22 cellular contexts compared by ENCODE assay signal in genomic region chr2:16329421-16329820, GRCh38.
DNase-seq lines count a peak whose midpoint lies in the region; ATAC-seq, FAIRE-seq and TF ChIP-seq lines count a peak whose summit lies in the region.
"Had no signal": no experiment of that assay in that cellular context is flagged by ENCODE, and none has a peak within 500 bp of the region (broad histone marks: within the 10 kb centered on the region; RNA-seq: fewer than 3 reads in every experiment).

No MANE protein-coding gene starts in this region.

- no peaks in the 10 kb centered on the region for H3K36me3 ChIP-seq in HepG2 (replicated peaks in 1 of 2; ENCODE audit: control insufficient read depth in 1 of 2, insufficient read depth in 2 of 2, low read length in 2 of 2)
- no peaks in the 10 kb centered on the region for H3K36me3 ChIP-seq in right lobe of liver
- H3K36me3 ChIP-seq in neural progenitor cell = no peaks in the 10 kb centered on the region

- no peaks in the 10 kb centered on the region for H3K79me2 ChIP-seq in HepG2 (ENCODE audit: insufficient read depth, low read length)
- no peaks in the 10 kb centered on the region for H3K79me2 ChIP-seq in neural progenitor cell (ENCODE audit: low read depth)

- TF ChIP-seq RAD21 in HepG2 (CRISPR knock-in tag; IDR thresholded peaks at IDR 0.05) = no peak

- POLR2A ChIA-PET in HepG2 (lab: Yijun Ruan, JAX) = interaction anchor here (1.7 kb wide), 1 partner anchor 96 kb away, joined by 6 read pairs; no protein-coding TSS in a partner anchor

- in situ Hi-C loops in HepG2 (cut with HindIII; ENCODE audit: extremely low pct_ligation_motif_present, low pct_unique_long_range_greater_than_20kb) (no loop called here), KBM-7 (cut with MboI; ENCODE audit: low pct_unique_long_range_greater_than_20kb, low sequenced_read_pairs) (no loop called here)

- H3K27ac ChIP-seq in HepG2 (ENCODE audit: extremely low read length, insufficient read depth, low read length) (no peak overlapping the region), right lobe of liver (no peak overlapping the region), neural progenitor cell (peak overlapping the region; percentile 98)

- H3K4me2 ChIP-seq in HepG2 (ENCODE audit: low read depth, low read length) (peak overlapping the region; percentile 64), neural progenitor cell (peak overlapping the region; percentile 58)

- H3F3A ChIP-seq in neural progenitor cell (ENCODE audit: low read depth) = peaks cover 38% of the 10 kb centered on the region

- H3K9ac ChIP-seq in HepG2 (ENCODE audit: insufficient read depth, low read depth, low read length) = no peak overlapping the region
- no peak overlapping the region for H3K9ac ChIP-seq in neural progenitor cell

- BruUV-seq in HepG2 (replicated peaks; lab: Mats Ljungman, UMichigan) = no TSS peak

- TF ChIP-seq EP300 in HepG2 (IDR thresholded peaks at IDR 0.05; ENCODE audit: low read depth in 2 of 2, low read length in 2 of 2) = no peak
- TF ChIP-seq EP300 in HepG2 (CRISPR knock-in tag; IDR thresholded peaks at IDR 0.05; ENCODE audit: borderline replicate concordance) = no peak

- H3K27me3 ChIP-seq in HepG2 (ENCODE audit: control insufficient read depth in 1 of 2, insufficient read depth in 2 of 2, low read length in 2 of 2) (peaks cover 0 to 6% of the 10 kb centered on the region in 2 experiments; a peak in 3 of 5 replicates), right lobe of liver (no peaks in the 10 kb centered on the region), neural progenitor cell (no peaks in the 10 kb centered on the region)

- H3K4me3 ChIP-seq in HepG2 (replicated peaks in 1 of 3; ENCODE audit: insufficient read depth in 1 of 3, low read depth in 2 of 3, low read length in 3 of 3) (no peak overlapping the region), right lobe of liver (no peak overlapping the region), neural progenitor cell (no peak overlapping the region)

- CTCF ChIA-PET in HepG2 (lab: Yijun Ruan, JAX; ENCODE audit: low intra/inter-chr PET ratio, low total read pairs) = no interaction called here

- TF ChIP-seq CTCF in HepG2 (CRISPR knock-in tag; IDR thresholded peaks at IDR 0.05) (no peak), right lobe of liver (IDR thresholded peaks at IDR 0.05) (no peak), glutamatergic neuron (IDR thresholded peaks at IDR 0.05; ENCODE audit: partially characterized antibody, unreplicated experiment) (no peak), neural progenitor cell (IDR thresholded peaks at IDR 0.05) (no peak)

- H3K27me3 Mint-ChIP-seq in glutamatergic neuron (ENCODE audit: unreplicated experiment) (peaks cover 2% of the 10 kb centered on the region), neural progenitor cell (ENCODE audit: insufficient read depth, low read depth) (peaks cover 2% of the 10 kb centered on the region)

- 95% methylated on average over 7 of the region's 7 CpGs for WGBS in HepG2 (ENCODE audit: low lambda C conversion rate)
- WGBS in right lobe of liver (ENCODE audit: insufficient coverage, low coverage, low lambda C conversion rate, missing lambda C conversion rate) = 94% methylated on average over 7 of the region's 7 CpGs

- peaks cover 42% of the 10 kb centered on the region for H3K4me1 Mint-ChIP-seq in glutamatergic neuron (ENCODE audit: low read depth, unreplicated experiment)
- peaks cover 82% of the 10 kb centered on the region for H3K4me1 Mint-ChIP-seq in neural progenitor cell
- H3K4me1 Mint-ChIP-seq: CD8-positive, alpha-beta memory T cell had no signal

- no peak for FAIRE-seq in HepG2 (lab: Jason Lieb, UNC)
- FAIRE-seq: D721Med, GM18507, GM19239 had no signal

- H3K9me3 Mint-ChIP-seq in glutamatergic neuron (ENCODE audit: unreplicated experiment) = peaks cover 6% of the 10 kb centered on the region
- no peaks in the 10 kb centered on the region for H3K9me3 Mint-ChIP-seq in neural progenitor cell

- no peak overlapping the region for H2AFZ ChIP-seq in HepG2 (ENCODE audit: low read length)
- H2AFZ ChIP-seq in neural progenitor cell (replicated peaks) = peak overlapping the region; percentile 13

- intact Hi-C loops in HepG2 (cut with micrococcal nuclease; ENCODE audit: unreplicated experiment) = no loop called here
- intact Hi-C loops in right lobe of liver (cut with DNase I) = no loop called here

- TF ChIP-seq POLR2A in HepG2 (IDR thresholded peaks at IDR 0.05; ENCODE audit: insufficient read depth in 1 of 2, low read depth in 2 of 2, low read length in 2 of 2) (no peak), right lobe of liver (IDR thresholded peaks at IDR 0.05) (no peak)

- peaks cover 20% of the 10 kb centered on the region for H3K4me1 ChIP-seq in HepG2 (ENCODE audit: insufficient read depth, low read length)
- no peaks in the 10 kb centered on the region for H3K4me1 ChIP-seq in right lobe of liver
- peaks cover 67% of the 10 kb centered on the region for H3K4me1 ChIP-seq in neural progenitor cell

- peak overlapping the region; percentile 44 for H3K4me3 Mint-ChIP-seq in glutamatergic neuron (ENCODE audit: unreplicated experiment)
- peak overlapping the region; percentile 65 for H3K4me3 Mint-ChIP-seq in neural progenitor cell
- H3K4me3 Mint-ChIP-seq: CD8-positive, alpha-beta memory T cell had no signal

- H3K36me3 Mint-ChIP-seq in glutamatergic neuron (ENCODE audit: unreplicated experiment) (peaks cover 9% of the 10 kb centered on the region), neural progenitor cell (no peaks in the 10 kb centered on the region)
- H3K36me3 Mint-ChIP-seq: CD8-positive, alpha-beta memory T cell had no signal

- no peak for ATAC-seq in HepG2
- ATAC-seq in right lobe of liver = no peak
- ATAC-seq in GM18868 (IDR thresholded peaks at IDR 0.05; ENCODE audit: unreplicated experiment) = no peak
- ATAC-seq: Right ventricle myocardium inferior had no signal

- DNase-seq in HepG2 (ENCODE audit: low spot score) (no peak), right lobe of liver (no peak), glutamatergic neuron (no peak), neural progenitor cell (ENCODE audit: low spot score) (peak; percentile 6), KBM-7 (no peak), islet precursor cell (no peak)
- DNase-seq: 8988T; C1 segment of cervical spinal cord; CD8-positive, alpha-beta memory T cell; DMS53; GDM1; IMR-90; NCI-H1105 treated with DMSO at 0.1 percent for 48 hours; NCI-H2029 treated with DMSO at 0.1 percent for 48 hours; NCI-H345; NCI-H524; NCI-H82 had no signal

- H3K27ac Mint-ChIP-seq in glutamatergic neuron (ENCODE audit: unreplicated experiment) (peak overlapping the region; percentile 80), neural progenitor cell (peak overlapping the region; percentile 87)
- H3K27ac Mint-ChIP-seq: CD8-positive, alpha-beta memory T cell had no signal

- H3K9me3 ChIP-seq in HepG2 (ENCODE audit: low read length) (no peaks in the 10 kb centered on the region), right lobe of liver (no peaks in the 10 kb centered on the region), neural progenitor cell (ENCODE audit: low read depth) (no peaks in the 10 kb centered on the region)

- no peaks in the 10 kb centered on the region for H4K20me1 ChIP-seq in HepG2 (ENCODE audit: insufficient read depth, low read length)
- H4K20me1 ChIP-seq in neural progenitor cell (ENCODE audit: low read depth) = no peaks in the 10 kb centered on the region

TF ChIP-seq in HepG2, 621 proteins besides CTCF, POLR2A, EP300 and RAD21 (continues in another document):
- TF ChIP-seq ZNF160 (CRISPR knock-in tag; IDR thresholded peaks at IDR 0.05) (no peak), ZNF543 (CRISPR knock-in tag; IDR thresholded peaks at IDR 0.05) (no peak), FOSL2 (CRISPR knock-in tag; IDR thresholded peaks at IDR 0.05) (no peak), NBN (conservative IDR thresholded peaks at IDR 0.05) (no peak), TBL1XR1 (IDR thresholded peaks at IDR 0.05; ENCODE audit: borderline replicate concordance, low read length, partially characterized antibody) (no peak), ZFP36L1 (CRISPR knock-in tag; IDR thresholded peaks at IDR 0.05) (no peak), FOXM1 (CRISPR knock-in tag; IDR thresholded peaks at IDR 0.05) (no peak), ZBTB14 (CRISPR knock-in tag; IDR thresholded peaks at IDR 0.05) (no peak), ZNF614 (CRISPR knock-in tag; IDR thresholded peaks at IDR 0.05; ENCODE audit: borderline replicate concordance) (no peak), KAT8 (CRISPR knock-in tag; IDR thresholded peaks at IDR 0.05) (no peak), ZMYM3 (CRISPR knock-in tag; IDR thresholded peaks at IDR 0.05) (no peak), ZNF460 (CRISPR knock-in tag; IDR thresholded peaks at IDR 0.05; ENCODE audit: borderline replicate concordance) (no peak)
